In the genomic region with DNA sequence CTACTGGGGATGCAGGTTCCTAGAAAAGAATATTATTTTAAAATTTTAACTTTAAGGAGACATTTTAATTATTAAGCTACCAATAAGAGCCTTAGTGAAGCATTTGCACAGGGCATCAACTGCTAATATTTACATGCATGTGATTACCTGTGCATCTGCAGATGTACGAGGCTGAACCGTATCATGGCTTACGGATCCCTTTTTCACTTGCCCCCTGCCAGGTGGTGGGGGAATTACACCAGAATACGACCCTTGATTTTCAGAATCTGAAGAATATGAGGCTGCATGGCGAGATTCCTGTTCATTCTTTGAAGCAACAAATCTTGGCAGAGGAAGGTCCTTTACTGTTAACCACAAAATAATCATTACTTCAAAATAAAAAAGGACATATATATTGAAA, we compare ENCODE assay signal across 12 cellular contexts. TPM values are rescaled to one million over a fixed set of nuclear protein-coding genes. Genes with fewer than 3 reads are reported as not detected.
DNase-seq lines count a peak whose midpoint lies in the region; ATAC-seq and TF ChIP-seq lines count a peak whose summit lies in the region.
"Had no signal": no experiment of that assay in that cellular context is flagged by ENCODE, and none has a peak within 500 bp of the region (broad histone marks: within the 10 kb centered on the region; RNA-seq: fewer than 3 reads in every experiment).

No MANE protein-coding gene starts in this region.

- DNase-seq in activated CD4-positive, alpha-beta memory T cell treated with anti-CD3 and anti-CD28 coated beads for 36 hours, result no peak
- DNase-seq in activated CD4-positive, alpha-beta memory T cell treated with anti-CD3 and anti-CD28 coated beads, Interleukin-2, amount 10 ng/mL, durations not matched to agents 7 days and 5 days, result no peak
- peak; percentile 15 for DNase-seq in Jurkat, Clone E6-1 (ENCODE audit: low read depth, low spot score)
- DNase-seq in chondrocyte (ENCODE audit: low spot score) (no peak), KG1 (lab: John Stamatoyannopoulos, UW) (no peak), AG20443 (ENCODE audit: low spot score) (no peak), ecto neural progenitor cell (ENCODE audit: low spot score) (no peak)
- DNase-seq in stimulated activated naive CD8-positive, alpha-beta T cell treated with anti-CD3 and anti-CD28 coated beads, Interleukin-15, Interleukin-2, amounts not matched to agents 100 U/mL and 50 U/mL, for 24 hours, result peak; percentile 7
- DNase-seq: activated T-cell treated with anti-CD3 and anti-CD28 coated beads, Interleukin-2, amount 50 U/mL, for 48 hours; CD4-positive, alpha-beta memory T cell; stimulated activated CD4-positive, alpha-beta T cell treated with anti-CD3 and anti-CD28 coated beads, Interleukin-1b, Interleukin-23, amount 100 ng/mL, for 48 hours had no signal

- H3K27me3 Mint-ChIP-seq in activated CD4-positive, alpha-beta memory T cell treated with anti-CD3 and anti-CD28 coated beads for 36 hours, result no peaks in the 10 kb centered on the region
- H3K27me3 Mint-ChIP-seq in activated CD4-positive, alpha-beta memory T cell treated with anti-CD3 and anti-CD28 coated beads, Interleukin-2, amount 10 ng/mL, durations not matched to agents 7 days and 5 days, result no peaks in the 10 kb centered on the region
- H3K27me3 Mint-ChIP-seq in chondrocyte (ENCODE audit: low read depth), result no peaks in the 10 kb centered on the region

- CTCF ChIA-PET in activated CD4-positive, alpha-beta memory T cell treated with anti-CD3 and anti-CD28 coated beads for 36 hours (lab: Charles Lee), result no interaction called here
- CTCF ChIA-PET in activated CD4-positive, alpha-beta memory T cell treated with anti-CD3 and anti-CD28 coated beads, Interleukin-2, amount 10 ng/mL, durations not matched to agents 7 days and 5 days (lab: Charles Lee), result no interaction called here

- no peaks in the 10 kb centered on the region for H3K9me3 Mint-ChIP-seq in activated CD4-positive, alpha-beta memory T cell treated with anti-CD3 and anti-CD28 coated beads for 36 hours
- H3K9me3 Mint-ChIP-seq in activated CD4-positive, alpha-beta memory T cell treated with anti-CD3 and anti-CD28 coated beads, Interleukin-2, amount 10 ng/mL, durations not matched to agents 7 days and 5 days, result no peaks in the 10 kb centered on the region
- H3K9me3 Mint-ChIP-seq in chondrocyte (ENCODE audit: low read depth), result no peaks in the 10 kb centered on the region
- H3K9me3 Mint-ChIP-seq: CD4-positive, alpha-beta memory T cell had no signal

- peak; percentile 34 for TF ChIP-seq CTCF in chondrocyte (IDR thresholded peaks at IDR 0.05)

- H3K36me3 Mint-ChIP-seq in activated CD4-positive, alpha-beta memory T cell treated with anti-CD3 and anti-CD28 coated beads for 36 hours, result peaks cover 36% of the 10 kb centered on the region
- peaks cover 54% of the 10 kb centered on the region for H3K36me3 Mint-ChIP-seq in activated CD4-positive, alpha-beta memory T cell treated with anti-CD3 and anti-CD28 coated beads, Interleukin-2, amount 10 ng/mL, durations not matched to agents 7 days and 5 days (ENCODE audit: low read depth)
- H3K36me3 Mint-ChIP-seq in chondrocyte (ENCODE audit: low read depth), result peaks cover 4% of the 10 kb centered on the region

- no peak overlapping the region for H3K4me3 ChIP-seq in Jurkat, Clone E6-1 (ENCODE audit: low read length)
- H3K4me3 ChIP-seq: esophagus muscularis mucosa had no signal

- intact Hi-C loops in activated CD4-positive, alpha-beta memory T cell treated with anti-CD3 and anti-CD28 coated beads for 36 hours (cut with micrococcal nuclease), result no loop called here

- peak overlapping the region; percentile 49 for H3K27ac Mint-ChIP-seq in activated CD4-positive, alpha-beta memory T cell treated with anti-CD3 and anti-CD28 coated beads for 36 hours
- no peak overlapping the region for H3K27ac Mint-ChIP-seq in activated CD4-positive, alpha-beta memory T cell treated with anti-CD3 and anti-CD28 coated beads, Interleukin-2, amount 10 ng/mL, durations not matched to agents 7 days and 5 days
- H3K27ac Mint-ChIP-seq in chondrocyte (ENCODE audit: unreplicated experiment), result no peak overlapping the region

- H3K4me1 Mint-ChIP-seq in activated CD4-positive, alpha-beta memory T cell treated with anti-CD3 and anti-CD28 coated beads for 36 hours (ENCODE audit: low read depth), result peaks cover 48% of the 10 kb centered on the region
- peaks cover 44% of the 10 kb centered on the region for H3K4me1 Mint-ChIP-seq in activated CD4-positive, alpha-beta memory T cell treated with anti-CD3 and anti-CD28 coated beads, Interleukin-2, amount 10 ng/mL, durations not matched to agents 7 days and 5 days
- peaks cover 29% of the 10 kb centered on the region for H3K4me1 Mint-ChIP-seq in chondrocyte (ENCODE audit: low read depth)

- no peak for ATAC-seq in stimulated activated naive CD8-positive, alpha-beta T cell treated with anti-CD3 and anti-CD28 coated beads, Interleukin-15, Interleukin-2, amounts not matched to agents 100 U/mL and 50 U/mL, for 24 hours

- POLR2A ChIA-PET in activated CD4-positive, alpha-beta memory T cell treated with anti-CD3 and anti-CD28 coated beads for 36 hours (lab: Charles Lee), result no interaction called here
- POLR2A ChIA-PET in activated CD4-positive, alpha-beta memory T cell treated with anti-CD3 and anti-CD28 coated beads, Interleukin-2, amount 10 ng/mL, durations not matched to agents 7 days and 5 days (lab: Charles Lee), result no interaction called here

- no peak overlapping the region for H3K4me3 Mint-ChIP-seq in activated CD4-positive, alpha-beta memory T cell treated with anti-CD3 and anti-CD28 coated beads for 36 hours
- H3K4me3 Mint-ChIP-seq in activated CD4-positive, alpha-beta memory T cell treated with anti-CD3 and anti-CD28 coated beads, Interleukin-2, amount 10 ng/mL, durations not matched to agents 7 days and 5 days, result no peak overlapping the region
- H3K4me3 Mint-ChIP-seq in chondrocyte (ENCODE audit: unreplicated experiment), result no peak overlapping the region

RNA-seq across cellular contexts. Expression of a gene that starts 42.7 kb away (rescaled TPM):
- total RNA-seq in activated CD4-positive, alpha-beta memory T cell treated with anti-CD3 and anti-CD28 coated beads for 36 hours, result 10 to 100 TPM; 50.7 to 57.9 TPM
- 10 to 100 TPM; 41.9 to 45.6 TPM for total RNA-seq in activated CD4-positive, alpha-beta memory T cell treated with anti-CD3 and anti-CD28 coated beads, Interleukin-2, amount 10 ng/mL, durations not matched to agents 7 days and 5 days
- polyA plus RNA-seq in Jurkat, Clone E6-1 (2012; ENCODE audit: insufficient read depth, insufficient read length), result 58.5 TPM
- 24.5 to 26.5 TPM (median 25.8 TPM) in 3 replicates for total RNA-seq in chondrocyte

Comparison
In these comparisons a context has a peak if more than half of its experiments do, and no peak if none do; other contexts are left out.
1. DNase-seq: peak in Jurkat, Clone E6-1 (single experiment) and stimulated activated naive CD8-positive, alpha-beta T cell treated with anti-CD3 and anti-CD28 coated beads, Interleukin-15, Interleukin-2, amounts not matched to agents 100 U/mL and 50 U/mL, for 24 hours (single experiment); none in activated CD4-positive, alpha-beta memory T cell treated with anti-CD3 and anti-CD28 coated beads for 36 hours (single experiment), activated CD4-positive, alpha-beta memory T cell treated with anti-CD3 and anti-CD28 coated beads, Interleukin-2, amount 10 ng/mL, durations not matched to agents 7 days and 5 days (single experiment), chondrocyte (single experiment), KG1 (single experiment), AG20443 (single experiment) and ecto neural progenitor cell (single experiment).